Comparison of ENCODE assay signal across 8 cellular contexts in genomic region chr1:24555591-24556413, GRCh38. TPM values are rescaled to one million over a fixed set of nuclear protein-coding genes. Genes with fewer than 3 reads are reported as not detected.
DNase-seq lines count a peak whose midpoint lies in the region; ATAC-seq, FAIRE-seq and TF ChIP-seq lines count a peak whose summit lies in the region.

Gene NCMAP, plus strand, starts transcription at chr1:24556087. Its CDS starts 39,344 bp downstream, at chr1:24595431.

- no peak for FAIRE-seq in kidney (lab: Jason Lieb, UNC)

- intact Hi-C loops in A673 (cut with micrococcal nuclease; ENCODE audit: unreplicated experiment) (no loop called here), kidney (cut with DNase I) (no loop called here)

- no peak within 1 kb of the TSS for H3K27ac ChIP-seq in A673 (ENCODE audit: low read depth, low read length, poor library complexity, severe bottlenecking)
- H3K27ac ChIP-seq in kidney (ENCODE audit: low read depth in 2 of 2, low read length in 2 of 2) = no peak within 1 kb of the TSS

- H3K4me1 ChIP-seq in A673 (ENCODE audit: insufficient read depth, low read length, poor library complexity, severe bottlenecking) (no peaks in the 10 kb centered on the region), NT2/D1 (ENCODE audit: insufficient read depth, insufficient read length) (peaks cover 6% of the 10 kb centered on the region), kidney (ENCODE audit: control insufficient read depth in 1 of 2, insufficient read depth in 1 of 2, low read depth in 1 of 2, low read length in 2 of 2) (peaks cover 0 to 2% of the 10 kb centered on the region in 2 donors)

- DNase-seq in A673 (ENCODE audit: low spot score) = no peak
- no peak for DNase-seq in NT2/D1 (ENCODE audit: low read depth, low spot score)
- peak; percentile 75 for DNase-seq in kidney
- DNase-seq in GF-D8 (lab: John Stamatoyannopoulos, UW) = no peak
- DNase-seq in superior temporal gyrus (ENCODE audit: extremely low spot score) = no peak

- BruUV-seq in A673 (replicated peaks; lab: Mats Ljungman, UMichigan) = no TSS peak

- no peaks in the 10 kb centered on the region for H3K27me3 Mint-ChIP-seq in activated naive CD8-positive, alpha-beta T cell
- H3K27me3 Mint-ChIP-seq in stimulated activated memory B cell treated with anti-CD40 and anti-IgM and Interleukin-4, amounts not matched to agents 10 μg/mL and 1 μg/mL and 100 μg/mL, for 72 hours = peaks cover 26% of the 10 kb centered on the region

- CTCF ChIA-PET in A673 (lab: Charles Lee) = no interaction called here

- no peaks in the 10 kb centered on the region for H3K9me3 Mint-ChIP-seq in activated naive CD8-positive, alpha-beta T cell (ENCODE audit: low read depth)
- H3K9me3 Mint-ChIP-seq in stimulated activated memory B cell treated with anti-CD40 and anti-IgM and Interleukin-4, amounts not matched to agents 10 μg/mL and 1 μg/mL and 100 μg/mL, for 72 hours = no peaks in the 10 kb centered on the region

- peak within 1 kb of the TSS; percentile 15 for H3K4me3 ChIP-seq in A673 (ENCODE audit: low read depth, low read length, poor library complexity, severe bottlenecking)
- peak within 1 kb of the TSS; percentile 36 for H3K4me3 ChIP-seq in NT2/D1 (ENCODE audit: insufficient read length, low read depth)
- peak within 1 kb of the TSS; percentile 35 to 44 for H3K4me3 ChIP-seq in kidney (ENCODE audit: low read length in 2 of 2)

- no peak for TF ChIP-seq CTCF in A673 (conservative IDR thresholded peaks at IDR 0.05; ENCODE audit: low read depth, low read length)
- TF ChIP-seq CTCF in kidney (IDR thresholded peaks at IDR 0.05; ENCODE audit: borderline replicate concordance, extremely low read depth, insufficient read depth) = no peak

- no peaks in the 10 kb centered on the region for H3K36me3 Mint-ChIP-seq in activated naive CD8-positive, alpha-beta T cell
- no peaks in the 10 kb centered on the region for H3K36me3 Mint-ChIP-seq in stimulated activated memory B cell treated with anti-CD40 and anti-IgM and Interleukin-4, amounts not matched to agents 10 μg/mL and 1 μg/mL and 100 μg/mL, for 72 hours

- ATAC-seq in stimulated activated memory B cell treated with anti-CD40 and anti-IgM and Interleukin-4, amounts not matched to agents 10 μg/mL and 1 μg/mL and 100 μg/mL, for 72 hours = peak; percentile 61
- no peak for ATAC-seq in GM18907 (IDR thresholded peaks at IDR 0.05; ENCODE audit: unreplicated experiment)

- H3K36me3 ChIP-seq in A673 (ENCODE audit: insufficient read depth, low read length, poor library complexity, severe bottlenecking) (no peaks in the 10 kb centered on the region), NT2/D1 (ENCODE audit: insufficient read depth, insufficient read length, low read length) (no peaks in the 10 kb centered on the region), kidney (ENCODE audit: control insufficient read depth in 1 of 2, insufficient read depth in 2 of 2, low read length in 2 of 2) (no peaks in the 10 kb centered on the region)

- peak within 1 kb of the TSS; percentile 57 for H3K9ac ChIP-seq in NT2/D1 (ENCODE audit: insufficient read length, low read depth)
- H3K9ac ChIP-seq in kidney (ENCODE audit: low read length in 2 of 2) = peak within 1 kb of the TSS in 1 of 2 donors; percentile 40

- H3K27me3 ChIP-seq in A673 (replicated peaks; ENCODE audit: insufficient read depth, low read depth, low read length, poor library complexity) (peaks cover 15% of the 10 kb centered on the region), NT2/D1 (ENCODE audit: insufficient read depth, insufficient read length) (peaks cover 35% of the 10 kb centered on the region)

- H3K27ac Mint-ChIP-seq in activated naive CD8-positive, alpha-beta T cell = no peak within 1 kb of the TSS
- peak within 1 kb of the TSS; percentile 56 for H3K27ac Mint-ChIP-seq in stimulated activated memory B cell treated with anti-CD40 and anti-IgM and Interleukin-4, amounts not matched to agents 10 μg/mL and 1 μg/mL and 100 μg/mL, for 72 hours

- H3K9me3 ChIP-seq in A673 (ENCODE audit: low read depth, low read length, poor library complexity, severe bottlenecking) = no peaks in the 10 kb centered on the region
- H3K9me3 ChIP-seq in NT2/D1 (ENCODE audit: insufficient read depth, low read length) = no peaks in the 10 kb centered on the region
- no peaks in the 10 kb centered on the region for H3K9me3 ChIP-seq in kidney (ENCODE audit: control insufficient read depth in 1 of 2, low read length in 2 of 2)

- H3K4me3 Mint-ChIP-seq in activated naive CD8-positive, alpha-beta T cell = peak within 1 kb of the TSS; percentile 84
- peak within 1 kb of the TSS; percentile 59 for H3K4me3 Mint-ChIP-seq in stimulated activated memory B cell treated with anti-CD40 and anti-IgM and Interleukin-4, amounts not matched to agents 10 μg/mL and 1 μg/mL and 100 μg/mL, for 72 hours

- peaks cover 14% of the 10 kb centered on the region for H3K4me1 Mint-ChIP-seq in activated naive CD8-positive, alpha-beta T cell (ENCODE audit: low read depth)
- H3K4me1 Mint-ChIP-seq in stimulated activated memory B cell treated with anti-CD40 and anti-IgM and Interleukin-4, amounts not matched to agents 10 μg/mL and 1 μg/mL and 100 μg/mL, for 72 hours = peaks cover 19% of the 10 kb centered on the region

- POLR2A ChIA-PET in A673 (lab: Charles Lee; ENCODE audit: low non-redundant PET) = no interaction called here

RNA-seq across cellular contexts. Expression of gene NCMAP, which starts in this region (rescaled TPM):
- total RNA-seq in A673 (2021) (not detected in 2 replicates), kidney (11.0 TPM)
- polyA plus RNA-seq in kidney (ENCODE audit: insufficient read depth, low read depth, low replicate concordance) = 0.65 TPM

Comparison
In these comparisons a context has a peak if more than half of its experiments do, and no peak if none do; other contexts are left out.
1. RNA of gene NCMAP (total RNA-seq): 11.0 TPM in kidney (single experiment); not detected in A673; every median in the first group is over 10 times any median in the second.
2. Peak in every context shown above with its lines, with median percentiles within 50 percentile points of each other: H3K4me3 ChIP-seq.